ENCODE assay signal across 12 cellular contexts in the genomic region with DNA sequence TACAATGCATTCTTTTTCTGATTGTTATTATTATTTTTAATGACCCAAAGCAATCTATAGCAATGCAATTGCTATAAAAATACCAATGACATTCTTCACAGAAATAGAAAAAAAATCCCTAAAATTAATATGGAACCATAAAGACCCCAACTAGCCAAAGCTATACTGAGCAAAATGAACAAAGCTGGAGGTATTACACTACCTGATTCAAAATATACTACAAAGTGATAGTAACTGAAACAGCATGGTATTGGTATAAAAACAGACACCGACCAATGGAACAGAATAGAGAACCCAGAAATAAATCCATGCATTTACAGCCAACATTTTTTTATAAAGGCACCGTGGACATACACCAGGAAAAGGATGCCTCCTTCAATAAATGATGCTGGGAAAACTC.
A peak's percentile ranks its signal among the peaks of the same experiment; 100 is the strongest.
DNase-seq lines count a peak whose midpoint lies in the region; ATAC-seq, FAIRE-seq and TF ChIP-seq lines count a peak whose summit lies in the region.
"Had no signal": no experiment of that assay in that cellular context is flagged by ENCODE, and none has a peak within 500 bp of the region (broad histone marks: within the 10 kb centered on the region; RNA-seq: fewer than 3 reads in every experiment).

No MANE protein-coding gene starts in this region.

- H3K36me3 ChIP-seq in kidney (ENCODE audit: control insufficient read depth in 1 of 2, insufficient read depth in 2 of 2, low read length in 2 of 2) = no peaks in the 10 kb centered on the region
- no peaks in the 10 kb centered on the region for H3K36me3 ChIP-seq in CD8-positive, alpha-beta T cell (ENCODE audit: insufficient read depth, low read length)

- POLR2A ChIA-PET in CD8-positive, alpha-beta T cell (lab: Charles Lee) = interaction anchor here (1.3 to 4.5 kb wide), 2 partner anchors 61 to 66 kb away, joined by 3 to 34 read pairs; partner anchors contain the start of gene EEF1A1

- peaks cover 9 to 24% of the 10 kb centered on the region in 2 donors for H3K4me1 ChIP-seq in kidney (ENCODE audit: control insufficient read depth in 1 of 2, insufficient read depth in 1 of 2, low read depth in 1 of 2, low read length in 2 of 2)
- peaks cover 25% of the 10 kb centered on the region for H3K4me1 ChIP-seq in CD8-positive, alpha-beta T cell (ENCODE audit: insufficient read depth, low read length)

- peak overlapping the region; percentile 100 for H3K27ac Mint-ChIP-seq in activated naive CD8-positive, alpha-beta T cell treated with anti-CD3 and anti-CD28 coated beads, Interleukin-2, amount 50 U/mL, for 24 hours
- H3K27ac Mint-ChIP-seq in stimulated activated memory B cell treated with anti-CD40 and anti-IgM and Interleukin-4, amounts not matched to agents 10 μg/mL and 1 μg/mL and 100 μg/mL, for 72 hours = peak overlapping the region; percentile 98
- no peak overlapping the region for H3K27ac Mint-ChIP-seq in CD8-positive, alpha-beta T cell

- H3K9ac ChIP-seq in kidney (ENCODE audit: low read length in 2 of 2) = no peak overlapping the region

- peak overlapping the region; percentile 41 for H3K4me3 ChIP-seq in HFF-Myc (replicated peaks; ENCODE audit: low read depth, low read length)
- no peak overlapping the region for H3K4me3 ChIP-seq in kidney (ENCODE audit: low read length in 2 of 2)
- H3K4me3 ChIP-seq in CD8-positive, alpha-beta T cell (ENCODE audit: low read depth, low read length) = no peak overlapping the region

- H3K4me1 Mint-ChIP-seq in activated naive CD8-positive, alpha-beta T cell treated with anti-CD3 and anti-CD28 coated beads, Interleukin-2, amount 50 U/mL, for 24 hours = peaks cover 46% of the 10 kb centered on the region
- H3K4me1 Mint-ChIP-seq in stimulated activated memory B cell treated with anti-CD40 and anti-IgM and Interleukin-4, amounts not matched to agents 10 μg/mL and 1 μg/mL and 100 μg/mL, for 72 hours = peaks cover 33% of the 10 kb centered on the region
- H3K4me1 Mint-ChIP-seq in CD8-positive, alpha-beta T cell (ENCODE audit: low read depth) = peaks cover 29% of the 10 kb centered on the region

- TF ChIP-seq CTCF in HFF-Myc (IDR thresholded peaks at IDR 0.05; ENCODE audit: low read depth, low read length, missing control alignments) = no peak
- TF ChIP-seq CTCF in kidney (IDR thresholded peaks at IDR 0.05; ENCODE audit: borderline replicate concordance, extremely low read depth, insufficient read depth) = no peak
- no peak for TF ChIP-seq CTCF in CD8-positive, alpha-beta T cell (IDR thresholded peaks at IDR 0.05)

- no peaks in the 10 kb centered on the region for H3K27me3 Mint-ChIP-seq in activated naive CD8-positive, alpha-beta T cell treated with anti-CD3 and anti-CD28 coated beads, Interleukin-2, amount 50 U/mL, for 24 hours
- H3K27me3 Mint-ChIP-seq in stimulated activated memory B cell treated with anti-CD40 and anti-IgM and Interleukin-4, amounts not matched to agents 10 μg/mL and 1 μg/mL and 100 μg/mL, for 72 hours = no peaks in the 10 kb centered on the region
- no peaks in the 10 kb centered on the region for H3K27me3 Mint-ChIP-seq in CD8-positive, alpha-beta T cell (ENCODE audit: low read depth)

- H3K9me3 Mint-ChIP-seq in activated naive CD8-positive, alpha-beta T cell treated with anti-CD3 and anti-CD28 coated beads, Interleukin-2, amount 50 U/mL, for 24 hours = no peaks in the 10 kb centered on the region
- H3K9me3 Mint-ChIP-seq in stimulated activated memory B cell treated with anti-CD40 and anti-IgM and Interleukin-4, amounts not matched to agents 10 μg/mL and 1 μg/mL and 100 μg/mL, for 72 hours = no peaks in the 10 kb centered on the region
- H3K9me3 Mint-ChIP-seq in CD8-positive, alpha-beta T cell = no peaks in the 10 kb centered on the region

- peak overlapping the region; percentile 91 to 92 for H3K27ac ChIP-seq in kidney (ENCODE audit: low read depth in 2 of 2, low read length in 2 of 2)
- H3K27ac ChIP-seq in CD8-positive, alpha-beta T cell (ENCODE audit: low read depth, low read length) = no peak overlapping the region

- no peaks in the 10 kb centered on the region for H3K27me3 ChIP-seq in CD8-positive, alpha-beta T cell (ENCODE audit: insufficient read depth, low read length)

- no peaks in the 10 kb centered on the region for H3K9me3 ChIP-seq in kidney (ENCODE audit: control insufficient read depth in 1 of 2, low read length in 2 of 2)
- H3K9me3 ChIP-seq in CD8-positive, alpha-beta T cell (ENCODE audit: low read length) = no peaks in the 10 kb centered on the region

- peaks cover 6% of the 10 kb centered on the region for H3K36me3 Mint-ChIP-seq in activated naive CD8-positive, alpha-beta T cell treated with anti-CD3 and anti-CD28 coated beads, Interleukin-2, amount 50 U/mL, for 24 hours (ENCODE audit: low read depth)
- H3K36me3 Mint-ChIP-seq in stimulated activated memory B cell treated with anti-CD40 and anti-IgM and Interleukin-4, amounts not matched to agents 10 μg/mL and 1 μg/mL and 100 μg/mL, for 72 hours = peaks cover 3% of the 10 kb centered on the region
- no peaks in the 10 kb centered on the region for H3K36me3 Mint-ChIP-seq in CD8-positive, alpha-beta T cell

- no peak for ATAC-seq in activated naive CD8-positive, alpha-beta T cell treated with anti-CD3 and anti-CD28 coated beads, Interleukin-2, amount 50 U/mL, for 24 hours
- no peak for ATAC-seq in stimulated activated memory B cell treated with anti-CD40 and anti-IgM and Interleukin-4, amounts not matched to agents 10 μg/mL and 1 μg/mL and 100 μg/mL, for 72 hours
- no peak for ATAC-seq in CD8-positive, alpha-beta T cell
- no peak for ATAC-seq in left colon

- CTCF ChIA-PET in CD8-positive, alpha-beta T cell (lab: Charles Lee) = interaction anchor here (0.6 to 2.6 kb wide), 4 partner anchors 29 to 68 kb away, joined by 3 to 10 read pairs (median 3); no protein-coding TSS in a partner anchor

- peak overlapping the region; percentile 83 for H3K4me3 Mint-ChIP-seq in activated naive CD8-positive, alpha-beta T cell treated with anti-CD3 and anti-CD28 coated beads, Interleukin-2, amount 50 U/mL, for 24 hours
- no peak overlapping the region for H3K4me3 Mint-ChIP-seq in stimulated activated memory B cell treated with anti-CD40 and anti-IgM and Interleukin-4, amounts not matched to agents 10 μg/mL and 1 μg/mL and 100 μg/mL, for 72 hours
- H3K4me3 Mint-ChIP-seq in CD8-positive, alpha-beta T cell = no peak overlapping the region

- FAIRE-seq in kidney (lab: Jason Lieb, UNC) = no peak
- FAIRE-seq: TTC549 had no signal

- intact Hi-C loops in kidney (cut with DNase I) = no loop called here
- intact Hi-C loops in CD8-positive, alpha-beta T cell (cut with DNase I, micrococcal nuclease) = loop anchor here in 1 of 2 experiments (10.0 kb wide), 1 partner anchor 316 kb away; the partner anchor contains the start of gene KHDC1
- intact Hi-C loops in left colon (cut with DNase I, micrococcal nuclease) = loop anchor here in 1 of 2 donors (5.0 kb wide), 1 partner anchor 64 kb away; no protein-coding TSS in a partner anchor

- DNase-seq in HFF-Myc (ENCODE audit: extremely low read depth, low read depth) = no peak
- no peak for DNase-seq in activated naive CD8-positive, alpha-beta T cell treated with anti-CD3 and anti-CD28 coated beads, Interleukin-2, amount 50 U/mL, for 24 hours
- no peak for DNase-seq in kidney
- DNase-seq in NCI-H1048 (lab: John Stamatoyannopoulos, UW) = no peak
- DNase-seq in CD8-positive, alpha-beta T cell = no peak
- no peak for DNase-seq in left colon
- no peak for DNase-seq in NCI-H1436 treated with DMSO at 0.1 percent for 48 hours (lab: John Stamatoyannopoulos, UW)
- DNase-seq: cortex of kidney, GF-D8, NCI-H2107 had no signal
